24 cellular contexts compared by ENCODE assay signal in genomic region chr12:124333724-124334123, GRCh38. TPM values are rescaled to one million over a fixed set of nuclear protein-coding genes. Genes with fewer than 3 reads are reported as not detected.
"Had no signal": no experiment of that assay in that cellular context is flagged by ENCODE, and none has a peak within 500 bp of the region (broad histone marks: within the 10 kb centered on the region; RNA-seq: fewer than 3 reads in every experiment).

No MANE protein-coding gene starts in this region.

- H3K27ac Mint-ChIP-seq: activated naive CD4-positive, alpha-beta T cell treated with anti-CD3 and anti-CD28 coated beads, Interleukin-2, amount 50 U/mL, for 24 hours; activated naive CD8-positive, alpha-beta T cell treated with anti-CD3 and anti-CD28 coated beads, Interleukin-2, amount 50 U/mL, for 24 hours; activated T-helper 2 cell treated with anti-CD3 and anti-CD28 coated beads, Interferon-gamma antibody, Interleukin-2, Interleukin-4, amounts not matched to agents 10 μg/mL and 5 μg/mL and 100 μg/mL, durations not matched to agents 14 hours and 24 hours and 36 hours; natural killer cell; neural progenitor cell; T-helper 2 cell treated with Interferon-gamma antibody and Interleukin-4, amounts not matched to agents 5 μg/mL and 100 μg/mL, for 36 hours; type B pancreatic cell had no signal

- ATAC-seq: activated naive CD8-positive, alpha-beta T cell treated with anti-CD3 and anti-CD28 coated beads, Interleukin-2, amount 50 U/mL, for 24 hours; esophagus mucosa; natural killer cell had no signal

- H3K9me3 Mint-ChIP-seq: activated naive CD4-positive, alpha-beta T cell treated with anti-CD3 and anti-CD28 coated beads, Interleukin-2, amount 50 U/mL, for 24 hours; activated naive CD8-positive, alpha-beta T cell treated with anti-CD3 and anti-CD28 coated beads, Interleukin-2, amount 50 U/mL, for 24 hours; activated T-helper 2 cell treated with anti-CD3 and anti-CD28 coated beads, Interferon-gamma antibody, Interleukin-2, Interleukin-4, amounts not matched to agents 10 μg/mL and 5 μg/mL and 100 μg/mL, durations not matched to agents 14 hours and 24 hours and 36 hours; immature natural killer cell; natural killer cell; neural progenitor cell; T-helper 2 cell treated with Interferon-gamma antibody and Interleukin-4, amounts not matched to agents 5 μg/mL and 100 μg/mL, for 36 hours; type B pancreatic cell had no signal

- H3K27me3 Mint-ChIP-seq: activated naive CD4-positive, alpha-beta T cell treated with anti-CD3 and anti-CD28 coated beads, Interleukin-2, amount 50 U/mL, for 24 hours; activated naive CD8-positive, alpha-beta T cell treated with anti-CD3 and anti-CD28 coated beads, Interleukin-2, amount 50 U/mL, for 24 hours; type B pancreatic cell had no signal

- FAIRE-seq: endothelial cell of umbilical vein had no signal

- DNase-seq: activated CD4-positive, alpha-beta T cell treated with anti-CD3 and anti-CD28 coated beads for 48 hours; activated CD4-positive, alpha-beta T cell treated with anti-CD3 and anti-CD28 coated beads, Interleukin-2, amount 50 U/mL, for 48 hours; activated CD8-positive, alpha-beta memory T cell treated with anti-CD3 and anti-CD28 coated beads for 24 hours; activated CD8-positive, alpha-beta memory T cell treated with anti-CD3 and anti-CD28 coated beads, Interleukin-2, amount 50 U/mL, for 4 hours; activated naive CD8-positive, alpha-beta T cell treated with anti-CD3 and anti-CD28 coated beads, Interleukin-2, amount 50 U/mL, for 24 hours; activated T-cell treated with anti-CD3 and anti-CD28 coated beads, Interleukin-2, amount 50 U/mL, for 1 hour; amygdala; central memory CD4-positive, alpha-beta T cell; foreskin fibroblast; heart left ventricle; hypothalamus; immature natural killer cell; mesendoderm; natural killer cell; stimulated activated CD4-positive, alpha-beta T cell treated with anti-CD3 and anti-CD28 coated beads, Interleukin-2, amount 100 ng/mL, for 48 hours; stimulated activated naive CD4-positive, alpha-beta T cell treated with Interleukin-2 at 50 U/mL for 16 hours; T-helper 1 cell had no signal

- H3K4me1 Mint-ChIP-seq: activated naive CD4-positive, alpha-beta T cell treated with anti-CD3 and anti-CD28 coated beads, Interleukin-2, amount 50 U/mL, for 24 hours had no signal

- H3K4me3 Mint-ChIP-seq: activated naive CD4-positive, alpha-beta T cell treated with anti-CD3 and anti-CD28 coated beads, Interleukin-2, amount 50 U/mL, for 24 hours; activated naive CD8-positive, alpha-beta T cell treated with anti-CD3 and anti-CD28 coated beads, Interleukin-2, amount 50 U/mL, for 24 hours; immature natural killer cell; natural killer cell; neural progenitor cell; T-helper 2 cell treated with Interferon-gamma antibody and Interleukin-4, amounts not matched to agents 5 μg/mL and 100 μg/mL, for 36 hours; type B pancreatic cell had no signal

RNA-seq across cellular contexts. Expression of gene RFLNA, which starts 38.8 kb away (rescaled TPM):
- total RNA-seq: activated T-helper 2 cell treated with anti-CD3 and anti-CD28 coated beads, Interferon-gamma antibody, Interleukin-2, Interleukin-4, amounts not matched to agents 10 μg/mL and 5 μg/mL and 100 μg/mL, durations not matched to agents 14 hours and 24 hours and 36 hours; esophagus mucosa had no signal
- polyA plus RNA-seq: immature natural killer cell had no signal
